Comparison of ENCODE assay signal across 29 cellular contexts in the genomic region with DNA sequence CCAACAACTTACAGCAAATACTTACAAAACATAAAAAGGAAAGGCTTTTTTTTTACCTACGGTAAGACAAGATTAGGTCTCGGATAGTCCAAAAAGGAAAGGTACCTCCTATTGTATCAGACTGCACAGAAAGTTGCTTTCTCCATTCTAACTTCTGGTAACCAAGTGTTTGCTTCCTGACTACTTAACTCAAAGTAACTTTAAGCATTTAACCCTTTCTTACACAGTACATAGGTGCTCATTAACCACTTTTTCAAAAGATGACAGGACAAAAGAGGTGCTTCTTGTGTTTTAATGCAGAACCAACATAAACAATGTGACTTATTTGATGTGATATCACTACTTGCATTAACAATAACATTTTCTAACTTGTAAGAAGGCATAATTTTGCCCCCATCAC.
"Had no signal": no experiment of that assay in that cellular context is flagged by ENCODE, and none has a peak within 500 bp of the region (broad histone marks: within the 10 kb centered on the region; RNA-seq: fewer than 3 reads in every experiment).

No MANE protein-coding gene starts in this region.

- H3K9me3 ChIP-seq: heart left ventricle, left ventricle myocardium inferior, pancreas, prostate gland, sigmoid colon, spleen, tibial nerve had no signal

- H3K36me3 ChIP-seq: prostate gland had no signal

- H3K27me3 Mint-ChIP-seq: naive thymus-derived CD8-positive, alpha-beta T cell; stimulated activated naive CD8-positive, alpha-beta T cell treated with anti-CD3 and anti-CD28 coated beads, Interleukin-15, amount 100 ng/mL, for 72 hours; type B pancreatic cell had no signal

- H3K27ac ChIP-seq: heart left ventricle, left ventricle myocardium inferior, pancreas, prostate gland, sigmoid colon, spleen, tibial nerve had no signal

- H3K4me3 Mint-ChIP-seq: immature natural killer cell; naive thymus-derived CD8-positive, alpha-beta T cell; nephron; neural crest cell; stimulated activated effector memory CD8-positive, alpha-beta T cell treated with anti-CD3 and anti-CD28 coated beads, Interleukin-12 subunit alpha, Interleukin-12 subunit beta, amount 100 ng/mL, for 72 hours; stimulated activated naive CD8-positive, alpha-beta T cell treated with anti-CD3 and anti-CD28 coated beads, Interleukin-15, amount 100 ng/mL, for 72 hours; type B pancreatic cell had no signal

- DNase-seq: heart left ventricle; hypothalamus; immature natural killer cell; kidney; left colon; left ventricle myocardium inferior; mammary epithelial cell; mesenchymal stem cell; naive thymus-derived CD8-positive, alpha-beta T cell; nucleus accumbens; pancreas; posterior cingulate gyrus; retina; right cardiac atrium; sigmoid colon; small intestine; spleen; stimulated activated CD4-positive, alpha-beta T cell treated with anti-CD3 and anti-CD28 coated beads, Interleukin-4, amount 100 ng/mL, for 24 hours; stimulated activated naive CD4-positive, alpha-beta T cell; stimulated activated naive CD8-positive, alpha-beta T cell treated with anti-CD3 and anti-CD28 coated beads, Interleukin-15, amount 100 ng/mL, for 72 hours; substantia nigra had no signal

- H3K4me1 ChIP-seq: left ventricle myocardium inferior, pancreas, prostate gland, tibial nerve had no signal

- FAIRE-seq: islet of Langerhans, kidney, pancreas, small intestine, urothelium cell line had no signal

- H3K9me3 Mint-ChIP-seq: immature natural killer cell; naive thymus-derived CD8-positive, alpha-beta T cell; nephron; neural crest cell; stimulated activated effector memory CD8-positive, alpha-beta T cell treated with anti-CD3 and anti-CD28 coated beads, Interleukin-12 subunit alpha, Interleukin-12 subunit beta, amount 100 ng/mL, for 72 hours; stimulated activated naive CD8-positive, alpha-beta T cell treated with anti-CD3 and anti-CD28 coated beads, Interleukin-15, amount 100 ng/mL, for 72 hours; type B pancreatic cell had no signal

- ATAC-seq: heart left ventricle; left colon; naive thymus-derived CD8-positive, alpha-beta T cell; pancreas; right cardiac atrium; stimulated activated effector memory CD8-positive, alpha-beta T cell treated with anti-CD3 and anti-CD28 coated beads, Interleukin-12 subunit alpha, Interleukin-12 subunit beta, amount 100 ng/mL, for 72 hours; stimulated activated naive CD8-positive, alpha-beta T cell treated with anti-CD3 and anti-CD28 coated beads, Interleukin-15, amount 100 ng/mL, for 72 hours had no signal

- H3K27me3 ChIP-seq: heart left ventricle, pancreas, sigmoid colon, spleen, tibial nerve had no signal

- H3K4me3 ChIP-seq: heart left ventricle, left ventricle myocardium inferior, pancreas, prostate gland, sigmoid colon, spleen, tibial nerve had no signal

- H3K27ac Mint-ChIP-seq: immature natural killer cell; naive thymus-derived CD8-positive, alpha-beta T cell; nephron; stimulated activated effector memory CD8-positive, alpha-beta T cell treated with anti-CD3 and anti-CD28 coated beads, Interleukin-12 subunit alpha, Interleukin-12 subunit beta, amount 100 ng/mL, for 72 hours; stimulated activated naive CD8-positive, alpha-beta T cell treated with anti-CD3 and anti-CD28 coated beads, Interleukin-15, amount 100 ng/mL, for 72 hours; type B pancreatic cell had no signal
